ENCODE assay signal across 21 cellular contexts in the genomic region with DNA sequence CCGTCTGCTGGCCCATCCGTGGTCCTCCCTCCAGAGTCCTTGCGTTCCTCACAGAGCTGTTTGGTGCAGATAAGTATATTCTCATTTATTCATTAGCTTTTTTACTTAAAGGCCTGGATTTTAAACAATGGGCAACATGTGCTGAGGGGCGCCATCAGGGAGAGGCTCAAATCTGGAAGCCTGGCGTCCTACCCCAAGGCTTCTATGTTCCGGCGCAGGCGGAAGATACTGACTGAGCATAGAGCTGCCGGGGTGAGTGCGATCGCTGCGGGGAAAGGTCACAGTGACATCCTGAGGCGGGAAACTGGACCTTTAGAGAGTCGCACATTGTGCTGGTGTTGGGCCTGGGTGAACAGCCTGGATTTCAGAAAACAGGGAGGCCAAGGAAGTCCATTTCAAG.
DNase-seq lines count a peak whose midpoint lies in the region; ATAC-seq and TF ChIP-seq lines count a peak whose summit lies in the region.
"Had no signal": no experiment of that assay in that cellular context is flagged by ENCODE, and none has a peak within 500 bp of the region (broad histone marks: within the 10 kb centered on the region; RNA-seq: fewer than 3 reads in every experiment).

No MANE protein-coding gene starts in this region.

- H3K36me3 ChIP-seq in neural progenitor cell (no peaks in the 10 kb centered on the region), left lung (no peaks in the 10 kb centered on the region)
- H3K36me3 ChIP-seq: BE2C; BLaER1 treated with 17β-estradiol and CSF1 and Interleukin-3, amounts not matched to agents 10 nM and 100 nM had no signal

- intact Hi-C loops in cardiac septum (cut with DNase I), result no loop called here
- intact Hi-C loops in Right ventricle myocardium superior (cut with DNase I), result no loop called here
- intact Hi-C loops in posterior vena cava (cut with DNase I), result no loop called here
- intact Hi-C loops in left lung (cut with DNase I), result no loop called here

- no peaks in the 10 kb centered on the region for H3K4me1 ChIP-seq in neural progenitor cell
- H3K4me1 ChIP-seq in left lung, result no peaks in the 10 kb centered on the region
- H3K4me1 ChIP-seq: A549, BE2C had no signal

- TF ChIP-seq CTCF in neural progenitor cell (IDR thresholded peaks at IDR 0.05) (no peak), left lung (IDR thresholded peaks at IDR 0.05) (no peak)

- no peaks in the 10 kb centered on the region for H3K36me3 Mint-ChIP-seq in neural progenitor cell
- H3K36me3 Mint-ChIP-seq: CD14-positive monocyte; CD8-positive, alpha-beta memory T cell had no signal

- H3F3A ChIP-seq in neural progenitor cell (ENCODE audit: low read depth), result no peaks in the 10 kb centered on the region

- H3K4me3 ChIP-seq in neural progenitor cell (no peak overlapping the region), left lung (no peak overlapping the region)
- H3K4me3 ChIP-seq: A549; BLaER1 treated with 17β-estradiol and CSF1 and Interleukin-3, amounts not matched to agents 10 nM and 100 nM; GM12878 had no signal

- no peak overlapping the region for H3K4me2 ChIP-seq in neural progenitor cell
- H3K4me2 ChIP-seq: A549; BLaER1 treated with 17β-estradiol and CSF1 and Interleukin-3, amounts not matched to agents 10 nM and 100 nM had no signal

- H2AFZ ChIP-seq in neural progenitor cell (replicated peaks), result no peak overlapping the region

- peak overlapping the region; percentile 21 for H3K27ac Mint-ChIP-seq in neural progenitor cell
- H3K27ac Mint-ChIP-seq: CD14-positive monocyte; CD4-positive, alpha-beta T cell; CD8-positive, alpha-beta memory T cell had no signal

- peaks cover 64% of the 10 kb centered on the region for H3K27me3 ChIP-seq in neural progenitor cell
- H3K27me3 ChIP-seq in left lung, result peaks cover 0 to 24% of the 10 kb centered on the region in 2 donors
- H3K27me3 ChIP-seq: BE2C; BLaER1 treated with 17β-estradiol and CSF1 and Interleukin-3, amounts not matched to agents 10 nM and 100 nM had no signal

- H3K27ac ChIP-seq in neural progenitor cell, result no peak overlapping the region
- no peak overlapping the region for H3K27ac ChIP-seq in left lung
- H3K27ac ChIP-seq: 22Rv1; A549; BLaER1 treated with 17β-estradiol and CSF1 and Interleukin-3, amounts not matched to agents 10 nM and 100 nM had no signal

- peaks cover 26% of the 10 kb centered on the region for H3K4me1 Mint-ChIP-seq in neural progenitor cell
- H3K4me1 Mint-ChIP-seq: CD14-positive monocyte; CD8-positive, alpha-beta memory T cell had no signal

- DNase-seq in cardiac septum (ENCODE audit: low spot score), result peak; percentile 70
- DNase-seq in Right ventricle myocardium superior, result no peak
- DNase-seq in neural progenitor cell (ENCODE audit: low spot score), result no peak
- peak; percentile 47 for DNase-seq in posterior vena cava (ENCODE audit: low spot score)
- DNase-seq in activated CD4-positive, alpha-beta T cell treated with anti-CD3 and anti-CD28 coated beads, Interleukin-2, amount 50 U/mL, for 1 hour, result no peak
- no peak for DNase-seq in left lung
- DNase-seq: ACHN; AML-193; BE2C; CD4-positive, alpha-beta T cell; CD8-positive, alpha-beta memory T cell; DMS 273 treated with DMSO at 0.1 percent for 48 hours; DMS79; EL; GDM1; HCEC 1CT had no signal

- H3K27me3 Mint-ChIP-seq in neural progenitor cell (ENCODE audit: insufficient read depth, low read depth), result peaks cover 28% of the 10 kb centered on the region

- no peaks in the 10 kb centered on the region for H4K20me1 ChIP-seq in neural progenitor cell (ENCODE audit: low read depth)

- H3K9ac ChIP-seq in neural progenitor cell, result no peak overlapping the region
- H3K9ac ChIP-seq: BLaER1 treated with 17β-estradiol and CSF1 and Interleukin-3, amounts not matched to agents 10 nM and 100 nM had no signal

- H3K9me3 ChIP-seq in neural progenitor cell (ENCODE audit: low read depth) (no peaks in the 10 kb centered on the region), left lung (no peaks in the 10 kb centered on the region)
- H3K9me3 ChIP-seq: A549; BE2C; BLaER1 treated with 17β-estradiol and CSF1 and Interleukin-3, amounts not matched to agents 10 nM and 100 nM had no signal

- no peaks in the 10 kb centered on the region for H3K79me2 ChIP-seq in neural progenitor cell (ENCODE audit: low read depth)

- ATAC-seq in Right ventricle myocardium superior (ENCODE audit: poor library complexity) (no peak), left lung (no peak)
- ATAC-seq: A549, GM12878 had no signal

- H3K4me3 Mint-ChIP-seq in neural progenitor cell, result no peak overlapping the region
- H3K4me3 Mint-ChIP-seq: CD14-positive monocyte; CD4-positive, alpha-beta T cell; CD8-positive, alpha-beta memory T cell had no signal

- H3K9me3 Mint-ChIP-seq in neural progenitor cell, result no peaks in the 10 kb centered on the region
- H3K9me3 Mint-ChIP-seq: CD14-positive monocyte; CD4-positive, alpha-beta T cell; CD8-positive, alpha-beta memory T cell had no signal

Comparison
In these comparisons a context has a peak if more than half of its experiments do, and no peak if none do; other contexts are left out.
1. DNase-seq: peak in cardiac septum (single experiment) and posterior vena cava (single experiment); none in Right ventricle myocardium superior (single experiment), neural progenitor cell (single experiment), activated CD4-positive, alpha-beta T cell treated with anti-CD3 and anti-CD28 coated beads, Interleukin-2, amount 50 U/mL, for 1 hour (single experiment) and left lung (0 of 2).